In genomic region chr4:40720351-40720750, GRCh38 we compare ENCODE assay signal across 1 cellular context.
TF ChIP-seq lines count a peak whose summit lies in the region.

No MANE protein-coding gene starts in this region.

TF ChIP-seq in GM23338, 12 proteins besides CTCF, POLR2A, EP300 and RAD21:
- no peak for TF ChIP-seq JUNB (IDR thresholded peaks at IDR 0.05; ENCODE audit: unreplicated experiment)
